ENCODE assay signal across 2 cellular contexts in the genomic region with DNA sequence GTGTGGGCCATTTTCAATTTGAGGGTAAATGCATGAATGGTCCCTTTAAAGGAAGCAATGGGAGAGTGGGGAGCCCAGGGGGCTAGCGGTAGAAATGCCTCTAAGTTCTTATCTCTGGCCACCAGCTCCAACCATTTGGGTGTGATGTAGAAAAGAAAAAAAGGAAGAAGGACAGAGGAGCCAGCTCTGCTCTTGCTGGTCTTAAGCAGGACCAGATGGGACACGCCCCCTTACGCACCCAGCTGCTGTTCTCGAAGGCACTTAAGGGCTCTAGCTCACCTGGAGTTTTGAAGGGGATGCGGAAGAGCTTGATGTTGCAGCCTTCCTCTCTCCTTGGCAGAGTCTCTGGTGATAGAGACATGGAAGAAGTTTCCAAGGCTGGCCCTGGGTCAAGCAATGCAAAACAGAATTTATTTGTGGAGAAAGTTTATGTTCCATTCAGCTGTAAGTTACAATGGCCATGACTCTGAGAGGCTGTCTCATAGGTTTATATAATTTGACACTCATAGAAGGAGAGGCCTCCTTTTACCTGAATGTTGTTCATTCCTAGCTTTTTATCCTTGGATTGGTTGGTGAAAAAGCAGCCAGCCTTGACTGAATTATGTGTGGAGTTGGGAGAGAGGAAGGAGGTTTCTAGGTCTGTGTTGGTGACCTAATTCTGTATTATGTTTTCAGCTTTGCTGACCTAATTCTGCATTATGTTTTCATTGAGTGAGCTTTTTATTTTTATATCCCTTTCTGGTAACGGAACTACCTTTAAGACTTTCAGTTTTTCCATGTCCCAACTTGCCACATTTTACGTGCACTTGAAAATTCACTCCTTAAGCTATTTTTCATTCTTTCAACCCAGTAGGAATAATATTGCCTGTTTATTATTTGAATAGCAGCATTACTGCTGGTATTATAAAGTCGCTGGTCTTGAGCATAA.
TF ChIP-seq lines count a peak whose summit lies in the region.

No MANE protein-coding gene starts in this region.

TF ChIP-seq in liver, 16 proteins besides CTCF, POLR2A, EP300 and RAD21 (continued from another document):
- no peak for TF ChIP-seq FOXA1 (IDR thresholded peaks at IDR 0.05)
- no peak for TF ChIP-seq HNF4G (IDR thresholded peaks at IDR 0.05)
- TF ChIP-seq JUND (IDR thresholded peaks at IDR 0.05) = no peak
- TF ChIP-seq HNF4A (conservative IDR thresholded peaks at IDR 0.05) = no peak
- TF ChIP-seq GABPA (IDR thresholded peaks at IDR 0.05 in 1 of 2, conservative IDR thresholded peaks at IDR 0.05 in 1 of 2) = no peak
- TF ChIP-seq TAF1 (conservative IDR thresholded peaks at IDR 0.05) = no peak
- TF ChIP-seq, protein P1, sequence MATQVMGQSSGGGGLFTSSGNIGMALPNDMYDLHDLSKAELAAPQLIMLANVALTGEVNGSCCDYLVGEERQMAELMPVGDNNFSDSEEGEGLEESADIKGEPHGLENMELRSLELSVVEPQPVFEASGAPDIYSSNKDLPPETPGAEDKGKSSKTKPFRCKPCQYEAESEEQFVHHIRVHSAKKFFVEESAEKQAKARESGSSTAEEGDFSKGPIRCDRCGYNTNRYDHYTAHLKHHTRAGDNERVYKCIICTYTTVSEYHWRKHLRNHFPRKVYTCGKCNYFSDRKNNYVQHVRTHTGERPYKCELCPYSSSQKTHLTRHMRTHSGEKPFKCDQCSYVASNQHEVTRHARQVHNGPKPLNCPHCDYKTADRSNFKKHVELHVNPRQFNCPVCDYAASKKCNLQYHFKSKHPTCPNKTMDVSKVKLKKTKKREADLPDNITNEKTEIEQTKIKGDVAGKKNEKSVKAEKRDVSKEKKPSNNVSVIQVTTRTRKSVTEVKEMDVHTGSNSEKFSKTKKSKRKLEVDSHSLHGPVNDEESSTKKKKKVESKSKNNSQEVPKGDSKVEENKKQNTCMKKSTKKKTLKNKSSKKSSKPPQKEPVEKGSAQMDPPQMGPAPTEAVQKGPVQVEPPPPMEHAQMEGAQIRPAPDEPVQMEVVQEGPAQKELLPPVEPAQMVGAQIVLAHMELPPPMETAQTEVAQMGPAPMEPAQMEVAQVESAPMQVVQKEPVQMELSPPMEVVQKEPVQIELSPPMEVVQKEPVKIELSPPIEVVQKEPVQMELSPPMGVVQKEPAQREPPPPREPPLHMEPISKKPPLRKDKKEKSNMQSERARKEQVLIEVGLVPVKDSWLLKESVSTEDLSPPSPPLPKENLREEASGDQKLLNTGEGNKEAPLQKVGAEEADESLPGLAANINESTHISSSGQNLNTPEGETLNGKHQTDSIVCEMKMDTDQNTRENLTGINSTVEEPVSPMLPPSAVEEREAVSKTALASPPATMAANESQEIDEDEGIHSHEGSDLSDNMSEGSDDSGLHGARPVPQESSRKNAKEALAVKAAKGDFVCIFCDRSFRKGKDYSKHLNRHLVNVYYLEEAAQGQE (IDR thresholded peaks at IDR 0.05) = no peak
- no peak for TF ChIP-seq YY1 (IDR thresholded peaks at IDR 0.05)
- no peak for TF ChIP-seq SP1 (IDR thresholded peaks at IDR 0.05)
- TF ChIP-seq EGR1 (IDR thresholded peaks at IDR 0.05; ENCODE audit: low read depth in 2 of 2) = no peak
- TF ChIP-seq, protein P2, sequence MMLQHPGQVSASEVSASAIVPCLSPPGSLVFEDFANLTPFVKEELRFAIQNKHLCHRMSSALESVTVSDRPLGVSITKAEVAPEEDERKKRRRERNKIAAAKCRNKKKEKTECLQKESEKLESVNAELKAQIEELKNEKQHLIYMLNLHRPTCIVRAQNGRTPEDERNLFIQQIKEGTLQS (IDR thresholded peaks at IDR 0.05) = no peak
- TF ChIP-seq FOXA2 (IDR thresholded peaks at IDR 0.05) = no peak
TF ChIP-seq in liver: peak in this region for 0.

TF ChIP-seq in HepG2, 621 proteins besides CTCF, POLR2A, EP300 and RAD21 (continued from another document):
- TF ChIP-seq, protein P3, sequence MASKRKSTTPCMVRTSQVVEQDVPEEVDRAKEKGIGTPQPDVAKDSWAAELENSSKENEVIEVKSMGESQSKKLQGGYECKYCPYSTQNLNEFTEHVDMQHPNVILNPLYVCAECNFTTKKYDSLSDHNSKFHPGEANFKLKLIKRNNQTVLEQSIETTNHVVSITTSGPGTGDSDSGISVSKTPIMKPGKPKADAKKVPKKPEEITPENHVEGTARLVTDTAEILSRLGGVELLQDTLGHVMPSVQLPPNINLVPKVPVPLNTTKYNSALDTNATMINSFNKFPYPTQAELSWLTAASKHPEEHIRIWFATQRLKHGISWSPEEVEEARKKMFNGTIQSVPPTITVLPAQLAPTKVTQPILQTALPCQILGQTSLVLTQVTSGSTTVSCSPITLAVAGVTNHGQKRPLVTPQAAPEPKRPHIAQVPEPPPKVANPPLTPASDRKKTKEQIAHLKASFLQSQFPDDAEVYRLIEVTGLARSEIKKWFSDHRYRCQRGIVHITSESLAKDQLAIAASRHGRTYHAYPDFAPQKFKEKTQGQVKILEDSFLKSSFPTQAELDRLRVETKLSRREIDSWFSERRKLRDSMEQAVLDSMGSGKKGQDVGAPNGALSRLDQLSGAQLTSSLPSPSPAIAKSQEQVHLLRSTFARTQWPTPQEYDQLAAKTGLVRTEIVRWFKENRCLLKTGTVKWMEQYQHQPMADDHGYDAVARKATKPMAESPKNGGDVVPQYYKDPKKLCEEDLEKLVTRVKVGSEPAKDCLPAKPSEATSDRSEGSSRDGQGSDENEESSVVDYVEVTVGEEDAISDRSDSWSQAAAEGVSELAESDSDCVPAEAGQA (IDR thresholded peaks at IDR 0.05; ENCODE audit: low read depth) = no peak
- TF ChIP-seq, protein P3 (CRISPR knock-in tag; IDR thresholded peaks at IDR 0.05; ENCODE audit: borderline replicate concordance) = no peak
- TF ChIP-seq SMAD3 (CRISPR knock-in tag; IDR thresholded peaks at IDR 0.05) (no peak), FOXA1 (IDR thresholded peaks at IDR 0.05) (no peak), FOXA1 (CRISPR knock-in tag; IDR thresholded peaks at IDR 0.05) (no peak), FIP1L1 (IDR thresholded peaks at IDR 0.05; ENCODE audit: borderline replicate concordance, insufficient read depth, low read depth, low read length) (no peak), ZSCAN12 (CRISPR knock-in tag; IDR thresholded peaks at IDR 0.05) (no peak), SAFB2 (CRISPR knock-in tag; IDR thresholded peaks at IDR 0.05; ENCODE audit: borderline replicate concordance, low read depth) (no peak), ZNF510 (CRISPR knock-in tag; IDR thresholded peaks at IDR 0.05; ENCODE audit: low read depth) (no peak), SYNCRIP (IDR thresholded peaks at IDR 0.05; ENCODE audit: insufficient read depth, low read depth, low read length) (no peak), NCOA5 (CRISPR knock-in tag; IDR thresholded peaks at IDR 0.05) (no peak), YEATS4 (CRISPR knock-in tag; IDR thresholded peaks at IDR 0.05; ENCODE audit: borderline replicate concordance) (no peak), STAT5B (CRISPR knock-in tag; IDR thresholded peaks at IDR 0.05) (no peak)
- TF ChIP-seq, protein P4, sequence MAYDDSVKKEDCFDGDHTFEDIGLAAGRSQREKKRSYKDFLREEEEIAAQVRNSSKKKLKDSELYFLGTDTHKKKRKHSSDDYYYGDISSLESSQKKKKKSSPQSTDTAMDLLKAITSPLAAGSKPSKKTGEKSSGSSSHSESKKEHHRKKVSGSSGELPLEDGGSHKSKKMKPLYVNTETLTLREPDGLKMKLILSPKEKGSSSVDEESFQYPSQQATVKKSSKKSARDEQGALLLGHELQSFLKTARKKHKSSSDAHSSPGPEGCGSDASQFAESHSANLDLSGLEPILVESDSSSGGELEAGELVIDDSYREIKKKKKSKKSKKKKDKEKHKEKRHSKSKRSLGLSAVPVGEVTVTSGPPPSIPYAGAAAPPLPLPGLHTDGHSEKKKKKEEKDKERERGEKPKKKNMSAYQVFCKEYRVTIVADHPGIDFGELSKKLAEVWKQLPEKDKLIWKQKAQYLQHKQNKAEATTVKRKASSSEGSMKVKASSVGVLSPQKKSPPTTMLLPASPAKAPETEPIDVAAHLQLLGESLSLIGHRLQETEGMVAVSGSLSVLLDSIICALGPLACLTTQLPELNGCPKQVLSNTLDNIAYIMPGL (CRISPR knock-in tag; IDR thresholded peaks at IDR 0.05; ENCODE audit: borderline replicate concordance in 1 of 2, low read depth in 1 of 2) = no peak
- TF ChIP-seq, protein P5, sequence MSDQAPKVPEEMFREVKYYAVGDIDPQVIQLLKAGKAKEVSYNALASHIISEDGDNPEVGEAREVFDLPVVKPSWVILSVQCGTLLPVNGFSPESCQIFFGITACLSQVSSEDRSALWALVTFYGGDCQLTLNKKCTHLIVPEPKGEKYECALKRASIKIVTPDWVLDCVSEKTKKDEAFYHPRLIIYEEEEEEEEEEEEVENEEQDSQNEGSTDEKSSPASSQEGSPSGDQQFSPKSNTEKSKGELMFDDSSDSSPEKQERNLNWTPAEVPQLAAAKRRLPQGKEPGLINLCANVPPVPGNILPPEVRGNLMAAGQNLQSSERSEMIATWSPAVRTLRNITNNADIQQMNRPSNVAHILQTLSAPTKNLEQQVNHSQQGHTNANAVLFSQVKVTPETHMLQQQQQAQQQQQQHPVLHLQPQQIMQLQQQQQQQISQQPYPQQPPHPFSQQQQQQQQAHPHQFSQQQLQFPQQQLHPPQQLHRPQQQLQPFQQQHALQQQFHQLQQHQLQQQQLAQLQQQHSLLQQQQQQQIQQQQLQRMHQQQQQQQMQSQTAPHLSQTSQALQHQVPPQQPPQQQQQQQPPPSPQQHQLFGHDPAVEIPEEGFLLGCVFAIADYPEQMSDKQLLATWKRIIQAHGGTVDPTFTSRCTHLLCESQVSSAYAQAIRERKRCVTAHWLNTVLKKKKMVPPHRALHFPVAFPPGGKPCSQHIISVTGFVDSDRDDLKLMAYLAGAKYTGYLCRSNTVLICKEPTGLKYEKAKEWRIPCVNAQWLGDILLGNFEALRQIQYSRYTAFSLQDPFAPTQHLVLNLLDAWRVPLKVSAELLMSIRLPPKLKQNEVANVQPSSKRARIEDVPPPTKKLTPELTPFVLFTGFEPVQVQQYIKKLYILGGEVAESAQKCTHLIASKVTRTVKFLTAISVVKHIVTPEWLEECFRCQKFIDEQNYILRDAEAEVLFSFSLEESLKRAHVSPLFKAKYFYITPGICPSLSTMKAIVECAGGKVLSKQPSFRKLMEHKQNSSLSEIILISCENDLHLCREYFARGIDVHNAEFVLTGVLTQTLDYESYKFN (CRISPR knock-in tag; conservative IDR thresholded peaks at IDR 0.05) = no peak
- TF ChIP-seq, protein P6, sequence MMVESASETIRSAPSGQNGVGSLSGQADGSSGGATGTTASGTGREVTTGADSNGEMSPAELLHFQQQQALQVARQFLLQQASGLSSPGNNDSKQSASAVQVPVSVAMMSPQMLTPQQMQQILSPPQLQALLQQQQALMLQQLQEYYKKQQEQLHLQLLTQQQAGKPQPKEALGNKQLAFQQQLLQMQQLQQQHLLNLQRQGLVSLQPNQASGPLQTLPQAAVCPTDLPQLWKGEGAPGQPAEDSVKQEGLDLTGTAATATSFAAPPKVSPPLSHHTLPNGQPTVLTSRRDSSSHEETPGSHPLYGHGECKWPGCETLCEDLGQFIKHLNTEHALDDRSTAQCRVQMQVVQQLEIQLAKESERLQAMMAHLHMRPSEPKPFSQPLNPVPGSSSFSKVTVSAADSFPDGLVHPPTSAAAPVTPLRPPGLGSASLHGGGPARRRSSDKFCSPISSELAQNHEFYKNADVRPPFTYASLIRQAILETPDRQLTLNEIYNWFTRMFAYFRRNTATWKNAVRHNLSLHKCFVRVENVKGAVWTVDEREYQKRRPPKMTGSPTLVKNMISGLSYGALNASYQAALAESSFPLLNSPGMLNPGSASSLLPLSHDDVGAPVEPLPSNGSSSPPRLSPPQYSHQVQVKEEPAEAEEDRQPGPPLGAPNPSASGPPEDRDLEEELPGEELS (CRISPR knock-in tag; IDR thresholded peaks at IDR 0.05) = no peak
